ENCODE assay signal across 8 cellular contexts in genomic region chr4:14783011-14783877, GRCh38.
DNase-seq lines count a peak whose midpoint lies in the region; ATAC-seq, FAIRE-seq and TF ChIP-seq lines count a peak whose summit lies in the region.

No MANE protein-coding gene starts in this region.

- dilution Hi-C loops in keratinocyte (cut with MboI; ENCODE audit: extremely low pct_ligation_motif_present, low sequenced_read_pairs): no loop called here

- no peak for TF ChIP-seq CTCF in MM.1S (IDR thresholded peaks at IDR 0.05; ENCODE audit: low read length)
- no peak for TF ChIP-seq CTCF in keratinocyte (optimal IDR thresholded peaks at IDR 0.05 in 1 of 3, IDR thresholded peaks at IDR 0.05 in 1 of 3, conservative IDR thresholded peaks at IDR 0.05 in 1 of 3; ENCODE audit: extremely low read depth in 1 of 3, insufficient read depth in 2 of 3, low read length in 3 of 3)

- H3F3A ChIP-seq in MM.1S (ENCODE audit: insufficient read depth, low read length): no peaks in the 10 kb centered on the region

- DNase-seq in H4 (ENCODE audit: low spot score) (peak; percentile 36), MM.1S (peak; percentile 18), keratinocyte (ENCODE audit: low read depth, low spot score) (peak; percentile 87), medulla oblongata (ENCODE audit: extremely low spot score) (no peak), DMS153 treated with DMSO at 0.1 percent for 48 hours (lab: John Stamatoyannopoulos, UW; ENCODE audit: unreplicated experiment) (no peak), posterior cingulate gyrus (no peak), SKM-1 (lab: John Stamatoyannopoulos, UW; ENCODE audit: unreplicated experiment) (no peak)

- H3K27ac ChIP-seq in MM.1S (ENCODE audit: low read length) (no peak overlapping the region), keratinocyte (ENCODE audit: control insufficient read depth, insufficient read depth, low read length) (peak overlapping the region; percentile 84)

- H3K9me3 ChIP-seq in MM.1S (replicated peaks; ENCODE audit: insufficient read depth, low read length) (no peaks in the 10 kb centered on the region), keratinocyte (ENCODE audit: control insufficient read depth, low read depth, low read length) (no peaks in the 10 kb centered on the region)

- H3K9me1 ChIP-seq in keratinocyte (ENCODE audit: control insufficient read depth, extremely low read depth, insufficient read depth, low read length): no peaks in the 10 kb centered on the region

- H3K27me3 ChIP-seq in MM.1S (replicated peaks; ENCODE audit: insufficient read depth, low read length) (no peaks in the 10 kb centered on the region), keratinocyte (ENCODE audit: control insufficient read depth, extremely low read depth, insufficient read depth, low read length) (no peaks in the 10 kb centered on the region)

- peak; percentile 93 for ATAC-seq in GM18861 (IDR thresholded peaks at IDR 0.05; ENCODE audit: unreplicated experiment)

- H3K9ac ChIP-seq in MM.1S (ENCODE audit: low read length) (no peak overlapping the region), keratinocyte (ENCODE audit: control insufficient read depth, extremely low read depth, insufficient read depth, low read length) (peak overlapping the region; percentile 60)

- H3K9me2 ChIP-seq in MM.1S (replicated peaks; ENCODE audit: insufficient read depth, low read length): no peaks in the 10 kb centered on the region

- H2AFZ ChIP-seq in MM.1S (ENCODE audit: low read length) (no peak overlapping the region), keratinocyte (ENCODE audit: control insufficient read depth, low read length) (peak overlapping the region; percentile 82)

- H3K4me3 ChIP-seq in MM.1S (ENCODE audit: low read length) (no peak overlapping the region), keratinocyte (ENCODE audit: control insufficient read depth in 2 of 3, extremely low read depth in 1 of 3, insufficient read depth in 2 of 3, low read depth in 1 of 3, low read length in 3 of 3) (no peak overlapping the region)

- peak; percentile 100 for FAIRE-seq in keratinocyte (lab: Jason Lieb, UNC)

- H3K36me3 ChIP-seq in MM.1S (replicated peaks; ENCODE audit: insufficient read depth, low read length): no peaks in the 10 kb centered on the region
- H3K36me3 ChIP-seq in keratinocyte (ENCODE audit: control insufficient read depth in 2 of 2, extremely low read depth in 1 of 2, insufficient read depth in 2 of 2, low read length in 2 of 2): no peaks in the 10 kb centered on the region

- H3K4me1 ChIP-seq in MM.1S (ENCODE audit: low read length) (peaks cover 6% of the 10 kb centered on the region; the same call in 1 of the 2 replicates), keratinocyte (ENCODE audit: control insufficient read depth, extremely low read depth, insufficient read depth, low read length) (peaks cover 18% of the 10 kb centered on the region)

- intact Hi-C loops in posterior cingulate gyrus (cut with DNase I): no loop called here

- H4K20me1 ChIP-seq in MM.1S (ENCODE audit: insufficient read depth, low read length): no peaks in the 10 kb centered on the region
- no peaks in the 10 kb centered on the region for H4K20me1 ChIP-seq in keratinocyte (ENCODE audit: control insufficient read depth, extremely low read depth, insufficient read depth, low read length)

- H3K79me2 ChIP-seq in MM.1S (ENCODE audit: low read length) (no peaks in the 10 kb centered on the region), keratinocyte (ENCODE audit: control insufficient read depth, insufficient read depth, low read length) (no peaks in the 10 kb centered on the region)

- H3K4me2 ChIP-seq in MM.1S (ENCODE audit: low read depth, low read length) (no peak overlapping the region), keratinocyte (ENCODE audit: control insufficient read depth, extremely low read depth, insufficient read depth, low read depth, low read length) (peak overlapping the region; percentile 70)

Comparison
In these comparisons a context has a peak if more than half of its experiments do, and no peak if none do; other contexts are left out.
1. DNase-seq: peak in H4 (single experiment), MM.1S (single experiment) and keratinocyte (single experiment); none in medulla oblongata (single experiment), DMS153 treated with DMSO at 0.1 percent for 48 hours (single experiment), posterior cingulate gyrus (0 of 10) and SKM-1 (single experiment).